ENCODE assay signal across 12 cellular contexts in the genomic region with DNA sequence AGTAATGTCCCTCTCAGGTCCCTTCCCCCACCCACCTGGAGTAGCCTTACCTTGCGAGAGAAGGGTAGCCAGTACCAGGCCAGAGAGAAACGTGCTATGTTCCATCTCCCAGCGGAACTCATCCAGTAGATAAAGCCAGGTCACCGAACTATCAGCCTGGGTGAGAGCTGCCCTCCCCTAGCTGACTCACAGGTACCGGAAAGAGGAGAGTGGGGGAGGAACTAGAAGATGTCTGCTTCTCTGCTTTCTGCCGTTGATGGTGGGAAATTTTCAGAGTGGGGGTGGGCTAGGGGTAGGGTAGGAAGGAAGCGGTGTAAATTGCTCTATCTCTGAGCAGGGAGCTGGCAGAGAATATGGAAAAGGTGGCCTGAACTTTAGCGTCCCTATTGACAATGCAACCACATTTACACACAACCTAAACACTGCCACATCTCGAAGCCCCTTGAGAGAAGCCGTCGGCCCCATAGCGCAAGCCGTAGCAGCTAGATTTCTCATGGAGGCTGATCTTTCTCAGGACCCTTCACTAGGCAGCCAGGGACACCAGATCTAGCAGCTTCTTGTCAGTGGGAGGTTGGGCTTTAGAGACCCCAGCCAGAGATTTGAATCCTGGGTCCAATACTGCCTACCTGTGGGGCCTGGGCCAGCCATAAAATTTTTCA. TPM values are rescaled to one million over a fixed set of nuclear protein-coding genes. Genes with fewer than 3 reads are reported as not detected.
DNase-seq lines count a peak whose midpoint lies in the region; ATAC-seq lines count a peak whose summit lies in the region.
"Had no signal": no experiment of that assay in that cellular context is flagged by ENCODE, and none has a peak within 500 bp of the region (broad histone marks: within the 10 kb centered on the region; RNA-seq: fewer than 3 reads in every experiment).

A gene (minus strand): TSS at position 203 of the 659 bp plus-strand sequence. CDS start 98 bp downstream, at position 105.

- peak; percentile 48 for ATAC-seq in central memory CD8-positive, alpha-beta T cell (replicated peaks; ENCODE audit: extremely low read depth, poor library complexity, severe bottlenecking)
- no peak for ATAC-seq in GM21529 (IDR thresholded peaks at IDR 0.05; ENCODE audit: unreplicated experiment)

- H3K4me1 Mint-ChIP-seq in central memory CD8-positive, alpha-beta T cell: peaks cover 87% of the 10 kb centered on the region

- peak within 1 kb of the TSS; percentile 89 for H3K4me3 Mint-ChIP-seq in central memory CD8-positive, alpha-beta T cell
- H3K4me3 Mint-ChIP-seq: B cell had no signal

- no peaks in the 10 kb centered on the region for H3K9me3 Mint-ChIP-seq in central memory CD8-positive, alpha-beta T cell

- DNase-seq in HT1080 (ENCODE audit: low read depth) (peak; percentile 28), UCSD-AML1 (lab: John Stamatoyannopoulos, UW; ENCODE audit: unreplicated experiment) (no peak), hypothalamus (lab: John Stamatoyannopoulos, UW) (no peak), NCI-H2107 treated with DMSO at 0.1 percent for 48 hours (lab: John Stamatoyannopoulos, UW; ENCODE audit: unreplicated experiment) (no peak)
- DNase-seq in activated CD4-positive, alpha-beta T cell treated with anti-CD3 and anti-CD28 coated beads, Interleukin-2, amount 50 U/mL, for 48 hours: peak; percentile 67 to 77
- peak in 1 of 2 donors; percentile 45 for DNase-seq in central memory CD8-positive, alpha-beta T cell (ENCODE audit: low spot score in 2 of 2)
- DNase-seq in stimulated activated CD4-positive, alpha-beta T cell treated with anti-CD3 and anti-CD28 coated beads, Interleukin-4, amount 100 ng/mL, for 1 hour: peak; percentile 63
- DNase-seq: NCI-H1105 treated with DMSO at 0.1 percent for 48 hours had no signal

- peak within 1 kb of the TSS; percentile 97 for H3K27ac Mint-ChIP-seq in central memory CD8-positive, alpha-beta T cell (ENCODE audit: low read depth)
- H3K27ac Mint-ChIP-seq: B cell had no signal

- H3K27me3 Mint-ChIP-seq in central memory CD8-positive, alpha-beta T cell: no peaks in the 10 kb centered on the region

- peaks cover 55% of the 10 kb centered on the region for H3K36me3 Mint-ChIP-seq in central memory CD8-positive, alpha-beta T cell (ENCODE audit: insufficient read depth)

RNA-seq across cellular contexts. Expression of the gene that starts here (rescaled TPM):
- 1.0 and 4.0 TPM in 2 replicates for total RNA-seq in HT1080 (2014; rRNA removed; shearing (Covaris generic))
- 1.2 and 2.0 TPM in 2 replicates for polyA plus RNA-seq in HT1080 (2015; cell fraction: cytosol; rRNA removed)
- 1.3 and 2.3 TPM in 2 replicates for polyA plus RNA-seq in HT1080 (2015; cell fraction: nucleus; rRNA removed)
- total RNA-seq: kidney epithelial cell, SK-MEL-5 had no signal

Comparison
In these comparisons a context has a peak if more than half of its experiments do, and no peak if none do; other contexts are left out.
1. DNase-seq: peak in HT1080 (single experiment), activated CD4-positive, alpha-beta T cell treated with anti-CD3 and anti-CD28 coated beads, Interleukin-2, amount 50 U/mL, for 48 hours (2 of 2) and stimulated activated CD4-positive, alpha-beta T cell treated with anti-CD3 and anti-CD28 coated beads, Interleukin-4, amount 100 ng/mL, for 1 hour (single experiment); none in UCSD-AML1 (single experiment), hypothalamus (0 of 51) and NCI-H2107 treated with DMSO at 0.1 percent for 48 hours (single experiment).